17 cellular contexts compared by ENCODE assay signal in genomic region chr7:6649241-6649961, GRCh38. TPM values are rescaled to one million over a fixed set of nuclear protein-coding genes. Genes with fewer than 3 reads are reported as not detected.
A peak's percentile ranks its signal among the peaks of the same experiment; 100 is the strongest.
DNase-seq lines count a peak whose midpoint lies in the region; ATAC-seq and TF ChIP-seq lines count a peak whose summit lies in the region.
"Had no signal": no experiment of that assay in that cellular context is flagged by ENCODE, and none has a peak within 500 bp of the region (broad histone marks: within the 10 kb centered on the region; RNA-seq: fewer than 3 reads in every experiment).

No MANE protein-coding gene starts in this region.

- peak overlapping the region in 4 of 11 experiments; percentile 13 to 49 (median 32); a peak in 6 of 22 replicates for H3K27ac ChIP-seq in BLaER1 treated with 17β-estradiol and CSF1 and Interleukin-3, amounts not matched to agents 10 nM and 100 nM
- no peak overlapping the region for H3K27ac ChIP-seq in IMR-90 (ENCODE audit: insufficient read depth, low read length)
- peak overlapping the region in 1 of 8 donors; percentile 20 for H3K27ac ChIP-seq in spleen
- H3K27ac ChIP-seq: A549, C4-2B had no signal

- no peak overlapping the region for H2BK15ac ChIP-seq in IMR-90 (ENCODE audit: low read depth, low read length)

- no peak overlapping the region for H2BK120ac ChIP-seq in IMR-90 (ENCODE audit: low read depth, low read length)

- BruUV-seq in IMR-90 (replicated peaks; lab: Mats Ljungman, UMichigan), result no TSS peak
- BruUV-seq in Caco-2 (replicated peaks; lab: Mats Ljungman, UMichigan), result no TSS peak

- H3K4me3 Mint-ChIP-seq in Caco-2 (ENCODE audit: unreplicated experiment), result no peak overlapping the region

- no peak overlapping the region for H4K91ac ChIP-seq in IMR-90 (ENCODE audit: insufficient read depth, low read depth, low read length)

- H2AK9ac ChIP-seq in IMR-90 (replicated peaks; ENCODE audit: low read depth, low read length, poor library complexity), result peak overlapping the region; percentile 55

- peak overlapping the region in 4 of 11 experiments; percentile 7 to 50 (median 36); a peak in 4 of 22 replicates for H3K9ac ChIP-seq in BLaER1 treated with 17β-estradiol and CSF1 and Interleukin-3, amounts not matched to agents 10 nM and 100 nM
- H3K9ac ChIP-seq in IMR-90 (ENCODE audit: low read depth, low read length), result no peak overlapping the region

- no peak overlapping the region for H2AFZ ChIP-seq in IMR-90 (replicated peaks; ENCODE audit: low read length, poor library complexity)

- H3K56ac ChIP-seq in IMR-90 (ENCODE audit: extremely low read depth, insufficient read depth, low read length), result no peak overlapping the region

- POLR2A ChIA-PET in IMR-90 (lab: Charles Lee; ENCODE audit: unreplicated experiment) (no interaction called here), Caco-2 (lab: Charles Lee) (no interaction called here)

- peaks cover 38 to 70% (median 54%) of the 10 kb centered on the region in 11 experiments for H4K20me1 ChIP-seq in BLaER1 treated with 17β-estradiol and CSF1 and Interleukin-3, amounts not matched to agents 10 nM and 100 nM
- peaks cover 4% of the 10 kb centered on the region; the same call in 1 of the 2 replicates for H4K20me1 ChIP-seq in IMR-90 (ENCODE audit: insufficient read depth, low read length)

- peaks cover 97 to 100% (median 100%) of the 10 kb centered on the region in 11 experiments for H3K36me3 ChIP-seq in BLaER1 treated with 17β-estradiol and CSF1 and Interleukin-3, amounts not matched to agents 10 nM and 100 nM
- peaks cover 76% of the 10 kb centered on the region for H3K36me3 ChIP-seq in IMR-90 (ENCODE audit: control insufficient read depth, insufficient read depth, low read length)
- peaks cover 7 to 100% (median 98%) of the 10 kb centered on the region in 6 donors for H3K36me3 ChIP-seq in spleen
- peaks cover 11% of the 10 kb centered on the region for H3K36me3 ChIP-seq in Caco-2 (ENCODE audit: control insufficient read depth, insufficient read depth, low read length)

- in situ Hi-C loops in IMR-90 (cut with MboI; ENCODE audit: low sequenced_read_pairs), result no loop called here

- no peak overlapping the region for H3K14ac ChIP-seq in IMR-90 (replicated peaks; ENCODE audit: low read depth, low read length)

- CTCF ChIA-PET in IMR-90 (lab: Yijun Ruan, JAX), result no interaction called here
- CTCF ChIA-PET in Caco-2 (lab: Charles Lee), result no interaction called here

- peak overlapping the region in 1 of 10 experiments; percentile 18; a peak in 1 of 20 replicates for H3K4me3 ChIP-seq in BLaER1 treated with 17β-estradiol and CSF1 and Interleukin-3, amounts not matched to agents 10 nM and 100 nM
- H3K4me3 ChIP-seq in IMR-90 (ENCODE audit: insufficient read depth, low read depth, low read length) (no peak overlapping the region), spleen (no peak overlapping the region), Caco-2 (ENCODE audit: low read depth, low read length) (no peak overlapping the region)
- H3K4me3 ChIP-seq: A549 had no signal

- H4K8ac ChIP-seq in IMR-90 (ENCODE audit: low read depth in 2 of 2, low read length in 2 of 2), result no peak overlapping the region

- H3K9me1 ChIP-seq in IMR-90 (ENCODE audit: insufficient read depth, low read length), result no peaks in the 10 kb centered on the region

- TF ChIP-seq CTCF in IMR-90 (conservative IDR thresholded peaks at IDR 0.05; ENCODE audit: low read depth, low read length) (no peak), spleen (IDR thresholded peaks at IDR 0.05 in 8 of 11, conservative IDR thresholded peaks at IDR 0.05 in 3 of 11) (no peak), Caco-2 (IDR thresholded peaks at IDR 0.05; ENCODE audit: insufficient read depth in 1 of 2, low read depth in 1 of 2, low read length in 1 of 2, severe bottlenecking in 1 of 2, unreplicated experiment in 1 of 2) (no peak)

- H3K9me3 Mint-ChIP-seq in Caco-2 (ENCODE audit: unreplicated experiment), result no peaks in the 10 kb centered on the region

- intact Hi-C loops in IMR-90 (cut with micrococcal nuclease) (no loop called here), spleen (cut with DNase I; ENCODE audit: low total_unique reads) (no loop called here), Caco-2 (cut with micrococcal nuclease; ENCODE audit: unreplicated experiment) (no loop called here)

- ATAC-seq in IMR-90 (ENCODE audit: low read depth), result no peak
- no peak for ATAC-seq in esophagus mucosa
- ATAC-seq in HG02884 (IDR thresholded peaks at IDR 0.05; ENCODE audit: unreplicated experiment), result no peak
- ATAC-seq: A549 had no signal

- H3K36me3 Mint-ChIP-seq in Caco-2 (ENCODE audit: insufficient read depth, unreplicated experiment), result peaks cover 52% of the 10 kb centered on the region

- no peaks in the 10 kb centered on the region for H3K4me1 Mint-ChIP-seq in Caco-2 (ENCODE audit: low read depth, unreplicated experiment)

- no peak overlapping the region for H2BK20ac ChIP-seq in IMR-90 (ENCODE audit: low read depth, low read length)

- WGBS in IMR-90 (ENCODE audit: extremely low coverage in 2 of 2, insufficient read length in 1 of 2), 2 experiments, result no CpG with 5 or more reads among the region's 13 CpGs
- 88 to 100% (median 89%) methylated on average over 1 to 13 of the region's 13 CpGs for WGBS in spleen, 5 donors

- TF ChIP-seq POLR2A in IMR-90 (IDR thresholded peaks at IDR 0.05; ENCODE audit: low read depth, low read length) (no peak), spleen (IDR thresholded peaks at IDR 0.05) (no peak)

- DNase-seq in IMR-90 (no peak), iPS-NIHi11 (ENCODE audit: low spot score) (peak; percentile 4), spleen (peak; percentile 67), Caco-2 (no peak), nucleus accumbens (lab: John Stamatoyannopoulos, UW) (no peak)
- DNase-seq: Calu3, DMS79, HCEC 1CT, KBM-7, NCI-H1436 treated with DMSO at 0.1 percent for 48 hours, NCI-H2081 treated with DMSO at 0.1 percent for 48 hours, NCI-H510A treated with DMSO at 0.1 percent for 48 hours had no signal

- no peak overlapping the region for H2BK5ac ChIP-seq in IMR-90 (ENCODE audit: low read depth, low read length, poor library complexity, severe bottlenecking)

- H3K27me3 ChIP-seq in BLaER1 treated with 17β-estradiol and CSF1 and Interleukin-3, amounts not matched to agents 10 nM and 100 nM, result no peaks in the 10 kb centered on the region
- no peaks in the 10 kb centered on the region for H3K27me3 ChIP-seq in IMR-90 (ENCODE audit: control insufficient read depth, insufficient read depth, low read length)
- no peaks in the 10 kb centered on the region for H3K27me3 ChIP-seq in spleen (replicated peaks in 1 of 7)
- H3K27me3 ChIP-seq in Caco-2 (replicated peaks; ENCODE audit: control insufficient read depth, insufficient read depth, low read length), result no peaks in the 10 kb centered on the region

- H3K27me3 Mint-ChIP-seq in Caco-2 (ENCODE audit: insufficient read depth, unreplicated experiment), result no peaks in the 10 kb centered on the region

- dilution Hi-C loops in IMR-90 (cut with HindIII; ENCODE audit: low sequenced_read_pairs, unreplicated experiment), result no loop called here

- no peak for TF ChIP-seq RAD21 in IMR-90 (IDR thresholded peaks at IDR 0.05; ENCODE audit: low read length)

- H3K79me1 ChIP-seq in IMR-90 (ENCODE audit: low read depth in 1 of 2, low read length in 2 of 2), result peaks cover 0 to 17% of the 10 kb centered on the region in 2 experiments; a peak in 1 of 4 replicates

- peaks cover 0 to 17% (median 15%) of the 10 kb centered on the region in 10 experiments; a peak in 13 of 20 replicates for H3K4me1 ChIP-seq in BLaER1 treated with 17β-estradiol and CSF1 and Interleukin-3, amounts not matched to agents 10 nM and 100 nM
- H3K4me1 ChIP-seq in IMR-90 (ENCODE audit: control insufficient read depth, insufficient read depth, low read length), result no peaks in the 10 kb centered on the region
- no peaks in the 10 kb centered on the region for H3K4me1 ChIP-seq in spleen
- no peaks in the 10 kb centered on the region for H3K4me1 ChIP-seq in Caco-2
- H3K4me1 ChIP-seq: A549 had no signal

- H3K4me2 ChIP-seq in BLaER1 treated with 17β-estradiol and CSF1 and Interleukin-3, amounts not matched to agents 10 nM and 100 nM, result peak overlapping the region in 7 of 11 experiments; percentile 22 to 57 (median 34); a peak in 13 of 22 replicates
- no peak overlapping the region for H3K4me2 ChIP-seq in IMR-90 (ENCODE audit: low read depth, low read length)
- H3K4me2 ChIP-seq: A549 had no signal

- H3K9me3 ChIP-seq in BLaER1 treated with 17β-estradiol and CSF1 and Interleukin-3, amounts not matched to agents 10 nM and 100 nM (replicated peaks in 1 of 11), result peaks cover 50 to 72% (median 56%) of the 10 kb centered on the region in 11 experiments
- peaks cover 35% of the 10 kb centered on the region for H3K9me3 ChIP-seq in IMR-90 (ENCODE audit: control insufficient read depth, insufficient read depth, low read length)
- peaks cover 0 to 35% (median 20%) of the 10 kb centered on the region in 8 donors for H3K9me3 ChIP-seq in spleen
- no peaks in the 10 kb centered on the region for H3K9me3 ChIP-seq in Caco-2

- no peak overlapping the region for H3K4ac ChIP-seq in IMR-90 (ENCODE audit: low read depth, low read length)

- no peak overlapping the region for H4K5ac ChIP-seq in IMR-90 (ENCODE audit: low read depth, low read length)

- no peak overlapping the region for H3K27ac Mint-ChIP-seq in Caco-2 (ENCODE audit: unreplicated experiment)

- H3K18ac ChIP-seq in IMR-90 (ENCODE audit: low read depth, low read length), result no peak overlapping the region

- H3K23ac ChIP-seq in IMR-90 (ENCODE audit: low read depth, low read length), result no peak overlapping the region

- H2AK5ac ChIP-seq in IMR-90 (ENCODE audit: low read depth, low read length), result no peak overlapping the region

RNA-seq across cellular contexts. Expression of gene ZNF316, which starts 12.3 kb away (rescaled TPM):
- total RNA-seq in IMR-90 (2012; rRNA removed) (3.2 and 6.1 TPM in 2 replicates), spleen (10 to 100 TPM; 34.6 to 60.5 (median 45.6) TPM), Caco-2 (2022) (34.1 and 34.3 TPM in 2 replicates), esophagus mucosa (10.4 TPM)
- polyA plus RNA-seq in IMR-90 (2012; rRNA removed) (7.2 and 8.8 TPM in 2 replicates), spleen (10 to 100 TPM in 2 of 3 donors, 1 to 10 TPM in 1; 9.5 to 44.0 (median 14.1) TPM)
- 4.3 and 7.0 TPM in 2 replicates for polyA plus RNA-seq in IMR-90 (2012; cell fraction: cytosol; rRNA removed)
- polyA plus RNA-seq in IMR-90 (2012; cell fraction: nucleus; rRNA removed; ENCODE audit: low replicate concordance), result 37.8 and 74.7 TPM in 2 replicates

RNA-seq across cellular contexts. Expression of gene ZNF853, which starts 34.0 kb away (rescaled TPM):
- total RNA-seq in IMR-90 (2012; rRNA removed) (3.3 and 3.4 TPM in 2 replicates), spleen (10 to 100 TPM in 1 of 7 donors, 1 to 10 TPM in 6; 3.7 to 10.1 (median 5.8) TPM), Caco-2 (2022) (10.1 and 12.3 TPM in 2 replicates), esophagus mucosa (0.24 TPM)
- polyA plus RNA-seq in IMR-90 (2012; rRNA removed) (3.4 TPM in 2 replicates), spleen (1 to 10 TPM; 1.3 to 2.3 (median 1.5) TPM)
- 2.0 and 5.4 TPM in 2 replicates for polyA plus RNA-seq in IMR-90 (2012; cell fraction: cytosol; rRNA removed)
- polyA plus RNA-seq in IMR-90 (2012; cell fraction: nucleus; rRNA removed; ENCODE audit: low replicate concordance), result 2.0 and 2.5 TPM in 2 replicates

RNA-seq across cellular contexts. Expression of gene ZNF12, which starts 57.3 kb away (rescaled TPM):
- total RNA-seq in IMR-90 (2012; rRNA removed) (20.8 and 22.8 TPM in 2 replicates), spleen (10 to 100 TPM; 29.0 to 43.2 (median 30.6) TPM), Caco-2 (2022) (26.1 and 30.4 TPM in 2 replicates), esophagus mucosa (13.1 TPM)
- polyA plus RNA-seq in IMR-90 (2012; rRNA removed) (5.4 and 8.2 TPM in 2 replicates), spleen (10 to 100 TPM in 2 of 3 donors, 1 to 10 TPM in 1; 9.7 to 16.2 (median 12.9) TPM)
- polyA plus RNA-seq in IMR-90 (2012; cell fraction: cytosol; rRNA removed), result 1.3 and 1.5 TPM in 2 replicates
- 7.8 and 34.0 TPM in 2 replicates for polyA plus RNA-seq in IMR-90 (2012; cell fraction: nucleus; rRNA removed; ENCODE audit: low replicate concordance)

RNA-seq across cellular contexts. Expression of gene INTS15, which starts 59.6 kb away (rescaled TPM):
- 6.1 and 7.0 TPM in 2 replicates for total RNA-seq in IMR-90 (2012; rRNA removed)
- 20.4 and 20.8 TPM in 2 replicates for polyA plus RNA-seq in IMR-90 (2012; rRNA removed)
- 15.0 and 24.5 TPM in 2 replicates for polyA plus RNA-seq in IMR-90 (2012; cell fraction: cytosol; rRNA removed)
- 18.9 and 24.4 TPM in 2 replicates for polyA plus RNA-seq in IMR-90 (2012; cell fraction: nucleus; rRNA removed; ENCODE audit: low replicate concordance)
- total RNA-seq in spleen, result 10 to 100 TPM; 29.8 to 43.9 (median 37.8) TPM
- polyA plus RNA-seq in spleen, result 10 to 100 TPM; 14.3 to 31.5 (median 27.2) TPM
- total RNA-seq in Caco-2 (2022), result 24.7 and 29.6 TPM in 2 replicates
- total RNA-seq in esophagus mucosa, result 13.7 TPM

Comparison
In these comparisons a context has a peak if more than half of its experiments do, and no peak if none do; other contexts are left out.
1. DNase-seq: peak in iPS-NIHi11 (single experiment) and spleen (single experiment); none in IMR-90 (single experiment), Caco-2 (0 of 2) and nucleus accumbens (0 of 56).